9 cellular contexts compared by ENCODE assay signal in the genomic region with DNA sequence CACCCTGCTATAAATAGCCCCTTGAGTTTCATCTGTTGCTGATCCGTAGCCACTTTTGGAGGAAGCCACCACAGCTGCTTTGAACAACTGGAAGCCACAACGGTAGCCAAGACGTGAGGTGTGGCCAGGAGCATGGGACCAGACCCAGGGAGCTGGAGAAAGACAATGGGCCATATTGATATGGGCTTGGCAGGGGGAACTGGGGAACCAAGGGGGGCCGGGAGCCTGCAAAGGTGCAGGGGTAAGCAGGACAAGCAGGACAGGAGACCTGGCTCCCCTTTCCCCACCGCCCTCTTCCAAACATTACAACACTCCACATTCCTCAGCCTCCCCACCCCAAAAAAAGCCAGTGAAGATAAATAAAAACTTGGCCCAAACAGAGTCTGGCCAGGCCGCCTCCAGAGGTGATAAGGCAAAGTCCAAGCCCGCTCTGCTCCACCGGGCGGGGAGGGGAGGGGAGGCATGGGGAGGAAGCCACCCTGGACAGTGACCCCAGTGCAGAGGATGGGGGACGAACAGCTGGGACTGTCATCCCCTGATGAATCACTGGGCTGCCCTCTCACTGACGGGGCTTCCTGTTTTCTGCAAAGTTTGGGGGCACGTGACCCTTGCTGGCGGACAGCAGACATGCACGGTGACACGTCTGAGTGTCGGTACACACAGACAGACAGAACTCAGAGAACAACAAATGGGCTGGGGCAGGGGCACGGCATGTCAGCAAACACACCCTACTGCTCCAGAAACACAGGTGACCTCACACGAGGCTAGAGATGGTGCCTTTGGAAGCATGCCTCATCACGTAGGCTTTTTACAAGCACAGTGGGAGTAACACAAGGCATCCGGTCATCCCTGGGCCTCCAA.
DNase-seq lines count a peak whose midpoint lies in the region; ATAC-seq lines count a peak whose summit lies in the region.
"Had no signal": no experiment of that assay in that cellular context is flagged by ENCODE, and none has a peak within 500 bp of the region (broad histone marks: within the 10 kb centered on the region; RNA-seq: fewer than 3 reads in every experiment).

No MANE protein-coding gene starts in this region.

- intact Hi-C loops in naive thymus-derived CD4-positive, alpha-beta T cell (cut with micrococcal nuclease), result no loop called here

- ATAC-seq in naive thymus-derived CD4-positive, alpha-beta T cell, result peak; percentile 80
- ATAC-seq in GM18511 (IDR thresholded peaks at IDR 0.05; ENCODE audit: unreplicated experiment), result no peak

- H3K4me3 Mint-ChIP-seq in naive thymus-derived CD4-positive, alpha-beta T cell, result no peak overlapping the region
- H3K4me3 Mint-ChIP-seq: CD4-positive, CD25-positive, alpha-beta regulatory T cell had no signal

- peaks cover 3% of the 10 kb centered on the region; the same call in 1 of the 2 replicates for H3K36me3 ChIP-seq in ACC112 (ENCODE audit: insufficient read depth, low read length)
- no peaks in the 10 kb centered on the region for H3K36me3 ChIP-seq in naive thymus-derived CD4-positive, alpha-beta T cell (ENCODE audit: control insufficient read depth in 2 of 3, insufficient read depth in 3 of 3, low read length in 3 of 3)

- no peaks in the 10 kb centered on the region for H3K27me3 ChIP-seq in ACC112 (ENCODE audit: insufficient read depth, low read length)
- H3K27me3 ChIP-seq in naive thymus-derived CD4-positive, alpha-beta T cell (ENCODE audit: control insufficient read depth in 2 of 2, insufficient read depth in 2 of 2, low read length in 2 of 2), result no peaks in the 10 kb centered on the region

- peaks cover 11 to 34% (median 25%) of the 10 kb centered on the region in 5 donors for H3K27me3 Mint-ChIP-seq in naive thymus-derived CD4-positive, alpha-beta T cell

- peaks cover 26% of the 10 kb centered on the region for H3K79me2 ChIP-seq in ACC112 (ENCODE audit: control insufficient read depth, insufficient read depth, low read length, unreplicated experiment)

- no peaks in the 10 kb centered on the region for H3K36me3 Mint-ChIP-seq in naive thymus-derived CD4-positive, alpha-beta T cell
- H3K36me3 Mint-ChIP-seq: CD4-positive, CD25-positive, alpha-beta regulatory T cell had no signal

- no peak overlapping the region for H2AFZ ChIP-seq in ACC112 (ENCODE audit: low read length, unreplicated experiment)

- peaks cover 0 to 5% (median 0%) of the 10 kb centered on the region in 7 donors for H3K4me1 Mint-ChIP-seq in naive thymus-derived CD4-positive, alpha-beta T cell
- H3K4me1 Mint-ChIP-seq: CD4-positive, CD25-positive, alpha-beta regulatory T cell had no signal

- H3K27ac Mint-ChIP-seq in naive thymus-derived CD4-positive, alpha-beta T cell, result no peak overlapping the region
- H3K27ac Mint-ChIP-seq: CD4-positive, CD25-positive, alpha-beta regulatory T cell had no signal

- H3K27ac ChIP-seq in ACC112 (ENCODE audit: low read depth, low read length), result peak overlapping the region; percentile 81
- peak overlapping the region; percentile 32 for H3K27ac ChIP-seq in epithelial cell of prostate
- no peak overlapping the region for H3K27ac ChIP-seq in naive thymus-derived CD4-positive, alpha-beta T cell (ENCODE audit: low read depth, low read length)

- no peaks in the 10 kb centered on the region for H3K9me3 Mint-ChIP-seq in naive thymus-derived CD4-positive, alpha-beta T cell

- POLR2A ChIA-PET in naive thymus-derived CD4-positive, alpha-beta T cell (lab: Charles Lee), result no interaction called here

- peak overlapping the region; percentile 17; the same call in 1 of the 2 replicates for H3K4me3 ChIP-seq in ACC112 (ENCODE audit: low read depth, low read length)
- no peak overlapping the region for H3K4me3 ChIP-seq in naive thymus-derived CD4-positive, alpha-beta T cell (ENCODE audit: low read length)

- CTCF ChIA-PET in naive thymus-derived CD4-positive, alpha-beta T cell (lab: Charles Lee), result no interaction called here

- DNase-seq in NOMO-1 treated with DMSO at 0.1 percent for 48 hours (lab: John Stamatoyannopoulos, UW; ENCODE audit: unreplicated experiment) (peak; percentile 82), epithelial cell of prostate (ENCODE audit: low read depth, low spot score) (peak; percentile 84), COR-L47 (lab: John Stamatoyannopoulos, UW) (no peak), cerebellar cortex (ENCODE audit: low spot score) (no peak), middle frontal gyrus (ENCODE audit: extremely low spot score, low spot score) (no peak)
- no peak for DNase-seq in naive thymus-derived CD4-positive, alpha-beta T cell

- no peaks in the 10 kb centered on the region for H3K9me3 ChIP-seq in naive thymus-derived CD4-positive, alpha-beta T cell (ENCODE audit: control insufficient read depth in 2 of 3, low read length in 3 of 3)

- H3K4me1 ChIP-seq in ACC112 (ENCODE audit: control insufficient read depth, insufficient read depth, low read length, unreplicated experiment), result peaks cover 61% of the 10 kb centered on the region
- H3K4me1 ChIP-seq in naive thymus-derived CD4-positive, alpha-beta T cell (ENCODE audit: control insufficient read depth in 2 of 2, insufficient read depth in 2 of 2, low read length in 2 of 2), result no peaks in the 10 kb centered on the region

Comparison
In these comparisons a context has a peak if more than half of its experiments do, and no peak if none do; other contexts are left out.
1. DNase-seq: peak in NOMO-1 treated with DMSO at 0.1 percent for 48 hours (single experiment) and epithelial cell of prostate (single experiment); none in naive thymus-derived CD4-positive, alpha-beta T cell (0 of 9), COR-L47 (single experiment), cerebellar cortex (single experiment) and middle frontal gyrus (single experiment).